ENCODE assay signal across 1 cellular context in genomic region chr10:74044419-74044818, GRCh38.
TF ChIP-seq lines count a peak whose summit lies in the region.

No MANE protein-coding gene starts in this region.

TF ChIP-seq in K562, 482 proteins besides CTCF, POLR2A, EP300 and RAD21 (continued from another document):
- TF ChIP-seq RERE (CRISPR knock-in tag; IDR thresholded peaks at IDR 0.05; ENCODE audit: borderline replicate concordance): no peak
- TF ChIP-seq LARP7 (IDR thresholded peaks at IDR 0.05): no peak
